In the genomic region with DNA sequence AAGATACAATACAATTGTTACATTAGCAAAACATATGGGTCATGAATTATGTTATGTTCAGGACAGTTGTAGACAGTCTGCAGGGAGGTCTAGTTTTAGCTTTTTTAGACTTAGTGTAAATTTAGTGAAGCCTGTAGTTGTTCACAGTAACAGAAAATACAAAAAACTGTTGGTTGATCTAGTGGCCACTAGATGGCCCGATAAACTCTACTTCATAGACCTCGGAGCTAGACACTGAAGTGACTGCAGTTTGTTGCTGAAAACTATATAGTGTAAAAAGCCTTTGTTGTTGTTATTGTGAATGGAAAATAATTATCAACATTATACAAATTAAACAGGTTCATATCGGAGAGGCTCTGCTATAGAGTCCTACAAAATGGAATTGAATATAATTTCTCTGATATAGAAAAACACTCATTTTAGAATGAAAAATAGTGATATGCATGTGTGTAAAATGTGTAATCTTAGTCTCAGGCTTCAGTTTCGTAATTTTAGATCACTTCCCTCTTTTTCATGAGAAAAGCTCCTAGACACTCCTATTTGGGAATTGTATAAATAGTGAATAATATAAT, we compare ENCODE assay signal across 1 cellular context.
TF ChIP-seq lines count a peak whose summit lies in the region.

No MANE protein-coding gene starts in this region.

TF ChIP-seq in H1, 55 proteins besides CTCF, POLR2A, EP300 and RAD21 (continued from another document):
- TF ChIP-seq POLR2AphosphoS5 (IDR thresholded peaks at IDR 0.05; ENCODE audit: low read depth, low read length): no peak
- no peak for TF ChIP-seq KDM1A (IDR thresholded peaks at IDR 0.05; ENCODE audit: borderline replicate concordance, low read length)
- no peak for TF ChIP-seq TEAD4 (IDR thresholded peaks at IDR 0.05; ENCODE audit: low read depth, low read length)
- TF ChIP-seq MAFK (IDR thresholded peaks at IDR 0.05; ENCODE audit: low read depth, low read length): no peak
- no peak for TF ChIP-seq EZH2 (IDR thresholded peaks at IDR 0.05; ENCODE audit: low read depth, low read length, severe bottlenecking)
- no peak for TF ChIP-seq CREB1 (IDR thresholded peaks at IDR 0.05)
- TF ChIP-seq POU5F1 (IDR thresholded peaks at IDR 0.05; ENCODE audit: low read depth, low read length): no peak
